Comparison of ENCODE assay signal across 2 cellular contexts in the genomic region with DNA sequence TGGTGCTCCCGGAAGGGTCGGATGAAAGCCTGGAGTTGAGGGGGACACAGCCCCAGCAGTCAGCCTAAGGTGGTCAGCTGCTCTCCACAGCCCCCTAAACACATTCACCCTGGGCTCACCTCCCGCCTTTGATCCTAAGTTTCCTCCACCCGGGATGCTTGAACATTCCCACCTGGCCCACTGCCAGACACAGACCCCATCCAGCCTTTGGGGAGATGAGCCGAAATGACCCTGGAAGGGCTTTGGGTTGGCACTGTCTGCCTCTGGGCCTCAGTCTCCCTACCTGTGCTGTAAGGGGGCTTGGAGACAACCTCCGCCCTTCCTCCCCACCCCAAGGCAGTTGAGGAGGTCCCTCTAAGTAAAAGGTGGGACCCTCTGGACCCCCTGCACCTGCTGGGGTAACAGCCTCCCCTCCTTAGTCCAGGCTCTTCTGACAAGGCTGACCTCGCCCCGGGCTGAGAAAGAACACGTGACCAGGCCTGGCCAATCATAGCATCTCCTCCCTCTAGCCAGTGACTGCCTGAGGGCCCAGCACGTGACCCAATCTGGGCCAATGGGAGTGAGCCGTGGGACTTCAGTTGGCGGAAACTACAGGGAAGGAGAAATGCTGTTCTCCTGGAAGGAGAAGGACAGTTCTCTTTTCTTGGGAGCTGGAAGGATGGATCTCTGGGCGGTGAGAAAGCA.
TF ChIP-seq lines count a peak whose summit lies in the region.

No MANE protein-coding gene starts in this region.

TF ChIP-seq in GM12891, 5 proteins besides CTCF, POLR2A, EP300 and RAD21:
- no peak for TF ChIP-seq PAX5 (IDR thresholded peaks at IDR 0.05; ENCODE audit: insufficient read depth, low read length, severe bottlenecking)
- TF ChIP-seq TAF1 (IDR thresholded peaks at IDR 0.05; ENCODE audit: low read depth, low read length) = no peak
- TF ChIP-seq POU2F2 (IDR thresholded peaks at IDR 0.05; ENCODE audit: low read depth, low read length) = no peak
- TF ChIP-seq POLR2AphosphoS5 (IDR thresholded peaks at IDR 0.05; ENCODE audit: low read depth, low read length) = no peak
- TF ChIP-seq SPI1 (IDR thresholded peaks at IDR 0.05; ENCODE audit: low read depth, low read length) = no peak

TF ChIP-seq in H1, 55 proteins besides CTCF, POLR2A, EP300 and RAD21:
- TF ChIP-seq, protein P1, sequence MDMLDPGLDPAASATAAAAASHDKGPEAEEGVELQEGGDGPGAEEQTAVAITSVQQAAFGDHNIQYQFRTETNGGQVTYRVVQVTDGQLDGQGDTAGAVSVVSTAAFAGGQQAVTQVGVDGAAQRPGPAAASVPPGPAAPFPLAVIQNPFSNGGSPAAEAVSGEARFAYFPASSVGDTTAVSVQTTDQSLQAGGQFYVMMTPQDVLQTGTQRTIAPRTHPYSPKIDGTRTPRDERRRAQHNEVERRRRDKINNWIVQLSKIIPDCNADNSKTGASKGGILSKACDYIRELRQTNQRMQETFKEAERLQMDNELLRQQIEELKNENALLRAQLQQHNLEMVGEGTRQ (IDR thresholded peaks at IDR 0.05; ENCODE audit: low read length) = peak; percentile 89
- TF ChIP-seq, protein P2, sequence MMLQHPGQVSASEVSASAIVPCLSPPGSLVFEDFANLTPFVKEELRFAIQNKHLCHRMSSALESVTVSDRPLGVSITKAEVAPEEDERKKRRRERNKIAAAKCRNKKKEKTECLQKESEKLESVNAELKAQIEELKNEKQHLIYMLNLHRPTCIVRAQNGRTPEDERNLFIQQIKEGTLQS (IDR thresholded peaks at IDR 0.05; ENCODE audit: insufficient read depth, low read depth, low read length) = peak; percentile 83
- TF ChIP-seq TAF7 (optimal IDR thresholded peaks at IDR 0.05; ENCODE audit: borderline replicate concordance, low read depth, low read length) = no peak
